Comparison of ENCODE assay signal across 4 cellular contexts in the genomic region with DNA sequence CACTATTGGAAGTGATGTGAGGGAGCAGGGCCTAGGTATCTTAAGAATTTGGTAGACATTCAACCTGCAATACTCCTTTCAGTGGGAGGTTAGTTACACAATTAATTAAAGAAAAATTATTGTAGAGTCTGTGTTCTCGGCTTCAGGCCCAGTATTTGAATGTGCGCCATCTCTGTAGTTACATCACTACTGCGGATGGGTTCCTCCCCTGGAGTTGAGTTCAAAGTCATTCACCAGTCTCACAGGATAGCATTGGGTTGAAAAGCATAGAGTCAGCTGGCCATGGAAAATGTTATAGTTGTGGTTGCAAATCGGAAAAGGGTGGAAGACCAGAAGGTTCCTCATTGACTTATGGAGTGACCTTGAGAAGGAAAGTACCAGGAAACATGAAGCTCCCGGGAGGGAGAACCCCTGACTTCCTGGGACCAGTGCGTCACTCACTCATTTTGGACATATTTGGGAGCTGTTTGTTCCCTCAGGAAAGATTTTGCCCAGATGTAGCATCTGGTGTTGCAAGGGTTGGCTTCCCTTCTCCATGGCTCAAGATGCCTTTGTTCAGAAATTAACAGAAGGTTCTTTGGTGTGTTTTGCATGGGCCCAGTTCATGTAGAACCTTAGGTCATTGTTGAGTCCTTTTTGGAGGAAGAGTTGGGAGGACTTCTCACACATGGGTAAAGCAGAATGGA.
DNase-seq lines count a peak whose midpoint lies in the region; ATAC-seq and TF ChIP-seq lines count a peak whose summit lies in the region.
"Not testable (repeated sequence)": the region's sequence is repeated elsewhere in the genome, so short reads cannot be mapped to it uniquely, and the experiment has no call there.

No MANE protein-coding gene starts in this region.

- H3K4me3 ChIP-seq in gastroesophageal sphincter, gastrocnemius medialis: not testable (repeated sequence)

- TF ChIP-seq CTCF in gastroesophageal sphincter (IDR thresholded peaks at IDR 0.05); omental fat pad (IDR thresholded peaks at IDR 0.05); gastrocnemius medialis (IDR thresholded peaks at IDR 0.05 in 4 of 5, conservative IDR thresholded peaks at IDR 0.05 in 1 of 5): not testable (repeated sequence)

- not testable (repeated sequence) for H3K27me3 ChIP-seq in gastroesophageal sphincter, gastrocnemius medialis

- H3K36me3 ChIP-seq in gastroesophageal sphincter, gastrocnemius medialis: not testable (repeated sequence)

- not testable (repeated sequence) for H3K9me3 ChIP-seq in gastroesophageal sphincter, gastrocnemius medialis

- H3K27ac ChIP-seq in gastroesophageal sphincter, gastrocnemius medialis: not testable (repeated sequence)

- not testable (repeated sequence) for DNase-seq in omental fat pad (ENCODE audit: low spot score); sciatic nerve (ENCODE audit: low spot score); gastrocnemius medialis

- TF ChIP-seq POLR2A in gastroesophageal sphincter (IDR thresholded peaks at IDR 0.05); gastrocnemius medialis (IDR thresholded peaks at IDR 0.05): not testable (repeated sequence)

- no CpG with 5 or more reads among the region's 6 CpGs for WGBS in gastroesophageal sphincter (ENCODE audit: low coverage in 1 of 2), 2 donors

- not testable (repeated sequence) for H3K4me1 ChIP-seq in gastroesophageal sphincter, gastrocnemius medialis

- TF ChIP-seq EP300 in gastroesophageal sphincter (IDR thresholded peaks at IDR 0.05), result not testable (repeated sequence)

- intact Hi-C loops in sciatic nerve (cut with DNase I); gastrocnemius medialis (cut with DNase I; ENCODE audit: low total_unique reads): not testable (repeated sequence)

- peak; percentile 65 for ATAC-seq in gastroesophageal sphincter
- ATAC-seq in omental fat pad (ENCODE audit: low FRiP score), result peak; percentile 61
- ATAC-seq in sciatic nerve, result peak; percentile 33
- ATAC-seq in gastrocnemius medialis, result peak; percentile 60 to 70

- in situ Hi-C loops in gastrocnemius medialis (cut with MboI; ENCODE audit: low sequenced_read_pairs in 4 of 4), result not testable (repeated sequence)
